ENCODE assay signal across 16 cellular contexts in the genomic region with DNA sequence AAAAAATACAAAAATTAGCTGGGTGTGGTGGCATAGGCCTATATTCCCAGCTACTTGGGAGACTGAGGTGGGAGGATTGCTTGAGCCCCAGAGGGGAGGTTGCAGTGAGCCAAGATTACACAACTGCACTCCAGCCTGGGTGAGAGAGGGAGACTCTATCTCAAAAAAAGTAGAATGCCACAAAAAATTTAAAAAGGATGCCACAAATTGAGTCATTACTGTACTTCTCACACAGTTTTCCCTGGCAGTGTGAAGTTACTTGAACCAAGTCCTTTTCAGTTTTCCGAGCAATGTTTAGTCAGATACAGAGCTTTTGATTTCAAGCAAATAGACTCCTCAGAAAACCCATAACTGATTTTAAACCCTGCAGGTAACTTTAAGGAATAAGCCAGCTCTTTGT.
"Had no signal": no experiment of that assay in that cellular context is flagged by ENCODE, and none has a peak within 500 bp of the region (broad histone marks: within the 10 kb centered on the region; RNA-seq: fewer than 3 reads in every experiment).

No MANE protein-coding gene starts in this region.

- H3K36me3 ChIP-seq: cardiac muscle cell had no signal

- H3K27me3 ChIP-seq: cardiac muscle cell, esophagus squamous epithelium, vagina had no signal

- H3K4me1 ChIP-seq: esophagus squamous epithelium, vagina had no signal

- H3K9me3 ChIP-seq: esophagus squamous epithelium, vagina had no signal

- H3K4me3 ChIP-seq: cardiac muscle cell, esophagus squamous epithelium, vagina had no signal

- ATAC-seq: activated T-helper 17 cell treated with anti-CD3 and anti-CD28 coated beads, Interleukin-2, amount 50 U/mL, for 72 hours had no signal

- H3K27ac ChIP-seq: cardiac muscle cell, esophagus squamous epithelium, vagina had no signal

- DNase-seq: activated B cell treated with CpG ODN at 0.5 μM for 24 hours; activated CD4-positive, alpha-beta memory T cell treated with anti-CD3 and anti-CD28 coated beads, Interleukin-2, amount 10 ng/mL, durations not matched to agents 7 days and 5 days; activated CD4-positive, alpha-beta T cell treated with anti-CD3 and anti-CD28 coated beads for 4 hours; activated naive CD4-positive, alpha-beta T cell; activated naive CD8-positive, alpha-beta T cell treated with anti-CD3 and anti-CD28 coated beads, Interleukin-2, amount 10 ng/mL, durations not matched to agents 7 days and 5 days; activated T-cell treated with anti-CD3 and anti-CD28 coated beads, Interleukin-2, amount 50 U/mL, for 1 hour; dermis blood vessel endothelial cell; effector memory CD4-positive, alpha-beta T cell; esophagus squamous epithelium; hypothalamus; midbrain; stimulated activated CD4-positive, alpha-beta T cell treated with anti-CD3 and anti-CD28 coated beads, Interleukin-2, amount 100 ng/mL, for 24 hours; stimulated activated naive CD4-positive, alpha-beta T cell treated with Interleukin-2 at 50 U/mL for 16 hours had no signal
